ENCODE assay signal across 11 cellular contexts in genomic region chrX:106791495-106791894, GRCh38. TPM values are rescaled to one million over a fixed set of nuclear protein-coding genes. Genes with fewer than 3 reads are reported as not detected.
A peak's percentile ranks its signal among the peaks of the same experiment; 100 is the strongest.
DNase-seq lines count a peak whose midpoint lies in the region; ATAC-seq and TF ChIP-seq lines count a peak whose summit lies in the region.
"Had no signal": no experiment of that assay in that cellular context is flagged by ENCODE, and none has a peak within 500 bp of the region (broad histone marks: within the 10 kb centered on the region; RNA-seq: fewer than 3 reads in every experiment).

No MANE protein-coding gene starts in this region.

- in situ Hi-C loops in KBM-7 (cut with MboI; ENCODE audit: low pct_unique_long_range_greater_than_20kb, low sequenced_read_pairs), result no loop called here
- in situ Hi-C loops in mammary epithelial cell (cut with MboI; ENCODE audit: low sequenced_read_pairs in 2 of 2), result loop anchor here (25.0 kb wide), 2 partner anchors 179 to 304 kb away; partner anchors contain the start of gene RADX (in 1 of the 2)
- in situ Hi-C loops in G401 (cut with HindIII; ENCODE audit: low sequenced_read_pairs), result no loop called here

- no peak for TF ChIP-seq POLR2A in right lobe of liver (IDR thresholded peaks at IDR 0.05)

- no peaks in the 10 kb centered on the region for H4K20me1 ChIP-seq in mammary epithelial cell (ENCODE audit: insufficient read depth, low read length)

- no peak overlapping the region for H3K4me2 ChIP-seq in mammary epithelial cell (ENCODE audit: insufficient read depth, low read depth, low read length)

- H3K4me3 ChIP-seq in mammary epithelial cell (replicated peaks in 1 of 3; ENCODE audit: insufficient read depth in 1 of 3, low read depth in 2 of 3, low read length in 3 of 3) (no peak overlapping the region), right lobe of liver (no peak overlapping the region)

- intact Hi-C loops in mammary epithelial cell (cut with micrococcal nuclease), result loop anchor here (1.0 to 5.0 kb wide), 3 partner anchors 179 to 376 kb away; partner anchors contain the start of gene RADX
- intact Hi-C loops in right lobe of liver (cut with DNase I), result no loop called here

- dilution Hi-C loops in mammary epithelial cell (cut with HindIII; ENCODE audit: low sequenced_read_pairs), result loop anchor here (25.0 kb wide), 1 partner anchor 304 kb away; no protein-coding TSS in a partner anchor

- WGBS in mammary epithelial cell (ENCODE audit: low coverage, missing lambda C conversion rate), result 0% methylated on average over 1 of the region's 1 CpG
- WGBS in right lobe of liver (ENCODE audit: insufficient coverage, low coverage, low lambda C conversion rate, missing lambda C conversion rate), result 0% methylated on average over 1 of the region's 1 CpG

- BruUV-seq in mammary epithelial cell (replicated peaks; lab: Mats Ljungman, UMichigan), result no TSS peak

- no peak overlapping the region for H3K27ac ChIP-seq in mammary epithelial cell (ENCODE audit: insufficient read depth, low read depth, low read length)
- no peak overlapping the region for H3K27ac ChIP-seq in right lobe of liver

- no peaks in the 10 kb centered on the region for H3K27me3 ChIP-seq in mammary epithelial cell (ENCODE audit: insufficient read depth, low read length)
- no peaks in the 10 kb centered on the region for H3K27me3 ChIP-seq in right lobe of liver

- H3K36me3 ChIP-seq in mammary epithelial cell (ENCODE audit: insufficient read depth, low read length), result no peaks in the 10 kb centered on the region
- no peaks in the 10 kb centered on the region for H3K36me3 ChIP-seq in right lobe of liver

- TF ChIP-seq CTCF in mammary epithelial cell (conservative IDR thresholded peaks at IDR 0.05 in 1 of 2, IDR thresholded peaks at IDR 0.05 in 1 of 2; ENCODE audit: extremely low read depth in 1 of 2, insufficient read depth in 1 of 2, low read depth in 1 of 2, low read length in 2 of 2) (peak; percentile 32 to 50), right lobe of liver (IDR thresholded peaks at IDR 0.05) (peak; percentile 24 to 49 (median 38))

- H3K4me1 ChIP-seq in mammary epithelial cell (ENCODE audit: insufficient read depth, low read length) (no peaks in the 10 kb centered on the region), right lobe of liver (no peaks in the 10 kb centered on the region)

- peak; percentile 18 for DNase-seq in EH (ENCODE audit: low read depth)
- peak; percentile 16 for DNase-seq in KBM-7
- DNase-seq in mammary epithelial cell, result no peak
- DNase-seq in right lobe of liver, result no peak
- DNase-seq in NCI-H446 (lab: John Stamatoyannopoulos, UW), result no peak
- no peak for DNase-seq in NCI-H128 (lab: John Stamatoyannopoulos, UW; ENCODE audit: unreplicated experiment)
- no peak for DNase-seq in G401 (ENCODE audit: low spot score)
- DNase-seq: activated effector memory CD4-positive, alpha-beta T cell treated with anti-CD3 and anti-CD28 coated beads, Interleukin-2, amount 50 U/mL, for 16 hours; effector CD8-positive, alpha-beta T cell; NCI-H2081 treated with DMSO at 0.1 percent for 48 hours had no signal

- ATAC-seq in right lobe of liver (peak in 1 of 4 donors; percentile 34), HG02981 (IDR thresholded peaks at IDR 0.05; ENCODE audit: unreplicated experiment) (no peak)

- H2AFZ ChIP-seq in mammary epithelial cell (ENCODE audit: low read depth, low read length), result no peak overlapping the region

- no peak overlapping the region for H3K9ac ChIP-seq in mammary epithelial cell (ENCODE audit: insufficient read depth, low read length)

- H3K79me2 ChIP-seq in mammary epithelial cell (ENCODE audit: insufficient read depth, low read length), result no peaks in the 10 kb centered on the region

- H3K9me3 ChIP-seq in mammary epithelial cell (replicated peaks; ENCODE audit: insufficient read depth, low read length) (no peaks in the 10 kb centered on the region), right lobe of liver (no peaks in the 10 kb centered on the region)

- CTCF ChIA-PET in mammary epithelial cell (lab: Charles Lee; ENCODE audit: low non-redundant PET), result interaction anchor here (0.7 kb wide), 1 partner anchor 84 kb away, joined by 4 read pairs; no protein-coding TSS in a partner anchor

RNA-seq across cellular contexts. Expression of gene TBC1D8B, which starts 11.0 kb away (rescaled TPM):
- 10 to 100 TPM in 1 of 2 donors, 1 to 10 TPM in 1; 9.6 to 12.8 TPM for total RNA-seq in mammary epithelial cell
- 5.4 TPM for polyA plus RNA-seq in mammary epithelial cell
- 27.6 TPM for polyA minus RNA-seq in mammary epithelial cell
- 1 to 10 TPM; 6.6 to 9.6 (median 8.2) TPM for total RNA-seq in right lobe of liver
- 0.03 TPM in 1 of 2 replicates, not detected in the other for total RNA-seq in G401 (2014; rRNA removed; shearing (Covaris generic))

Comparison
In these comparisons a context has a peak if more than half of its experiments do, and no peak if none do; other contexts are left out.
1. DNase-seq: peak in EH (single experiment) and KBM-7 (single experiment); none in mammary epithelial cell (single experiment), right lobe of liver (0 of 3), NCI-H446 (0 of 2), NCI-H128 (single experiment) and G401 (single experiment).
2. in situ Hi-C loops: an anchor here in mammary epithelial cell (25.0 kb wide); none called in KBM-7 and G401.